1 cellular context compared by ENCODE assay signal in genomic region chr11:639324-639977, GRCh38.
TF ChIP-seq lines count a peak whose summit lies in the region.

No MANE protein-coding gene starts in this region.

TF ChIP-seq in HepG2, 621 proteins besides CTCF, POLR2A, EP300 and RAD21:
- peak; percentile 28 for TF ChIP-seq AGO2 (optimal IDR thresholded peaks at IDR 0.05; ENCODE audit: low read depth, low read length)
- TF ChIP-seq CHD2 (IDR thresholded peaks at IDR 0.05; ENCODE audit: low read depth, low read length): no peak
- 0 out of 2 replicates have a peak, but pooled peaks have one; percentile 43 for TF ChIP-seq ZHX1 (CRISPR knock-in tag; IDR thresholded peaks at IDR 0.05; ENCODE audit: low read depth)
- TF ChIP-seq SIN3B (IDR thresholded peaks at IDR 0.05; ENCODE audit: low read length): no peak
- TF ChIP-seq FOXM1 (CRISPR knock-in tag; IDR thresholded peaks at IDR 0.05): no peak
- 0 out of 2 replicates have a peak, but pooled peaks have one; percentile 14 for TF ChIP-seq POLR2G (IDR thresholded peaks at IDR 0.05; ENCODE audit: low read depth, low read length)
